In the genomic region with DNA sequence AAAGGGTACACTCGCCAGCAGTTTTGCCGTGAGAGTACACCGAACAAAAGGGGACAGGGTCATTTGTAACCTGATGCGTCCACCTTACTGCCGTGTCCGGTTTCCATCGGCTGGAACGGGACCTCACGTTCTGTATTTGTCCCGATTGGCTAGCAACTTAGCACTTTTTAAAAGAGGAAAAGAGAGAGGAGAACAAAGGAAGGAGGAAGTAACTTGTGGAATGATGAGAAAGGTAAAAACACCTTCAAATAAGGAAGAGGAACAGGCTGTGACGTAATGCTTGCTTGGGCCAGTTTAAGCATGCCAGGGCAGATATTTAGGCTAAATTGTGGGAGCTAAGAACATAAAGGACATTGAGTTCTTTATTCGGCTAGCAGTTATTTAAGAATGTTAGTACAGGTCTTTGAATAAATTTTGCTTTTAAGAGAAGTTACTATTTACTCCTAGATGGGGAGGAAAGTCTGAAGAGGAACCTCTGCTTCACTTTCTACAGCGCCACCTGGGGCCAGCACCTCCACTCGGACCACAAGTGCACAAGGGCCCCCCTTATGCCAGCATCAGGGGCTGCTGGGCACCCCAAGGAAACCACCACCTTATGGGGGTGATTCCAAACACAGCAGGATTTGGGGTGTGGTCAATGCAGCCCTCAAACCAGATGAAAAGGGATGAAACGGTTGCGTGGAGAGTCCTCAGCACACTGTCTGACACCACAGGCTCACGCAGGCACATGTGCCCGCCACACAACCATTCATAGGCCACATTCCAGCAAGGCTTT, we compare ENCODE assay signal across 1 cellular context.
TF ChIP-seq lines count a peak whose summit lies in the region.

No MANE protein-coding gene starts in this region.

TF ChIP-seq in WTC11, 78 proteins besides CTCF, POLR2A, EP300 and RAD21 (continued from another document):
- TF ChIP-seq, protein P1, sequence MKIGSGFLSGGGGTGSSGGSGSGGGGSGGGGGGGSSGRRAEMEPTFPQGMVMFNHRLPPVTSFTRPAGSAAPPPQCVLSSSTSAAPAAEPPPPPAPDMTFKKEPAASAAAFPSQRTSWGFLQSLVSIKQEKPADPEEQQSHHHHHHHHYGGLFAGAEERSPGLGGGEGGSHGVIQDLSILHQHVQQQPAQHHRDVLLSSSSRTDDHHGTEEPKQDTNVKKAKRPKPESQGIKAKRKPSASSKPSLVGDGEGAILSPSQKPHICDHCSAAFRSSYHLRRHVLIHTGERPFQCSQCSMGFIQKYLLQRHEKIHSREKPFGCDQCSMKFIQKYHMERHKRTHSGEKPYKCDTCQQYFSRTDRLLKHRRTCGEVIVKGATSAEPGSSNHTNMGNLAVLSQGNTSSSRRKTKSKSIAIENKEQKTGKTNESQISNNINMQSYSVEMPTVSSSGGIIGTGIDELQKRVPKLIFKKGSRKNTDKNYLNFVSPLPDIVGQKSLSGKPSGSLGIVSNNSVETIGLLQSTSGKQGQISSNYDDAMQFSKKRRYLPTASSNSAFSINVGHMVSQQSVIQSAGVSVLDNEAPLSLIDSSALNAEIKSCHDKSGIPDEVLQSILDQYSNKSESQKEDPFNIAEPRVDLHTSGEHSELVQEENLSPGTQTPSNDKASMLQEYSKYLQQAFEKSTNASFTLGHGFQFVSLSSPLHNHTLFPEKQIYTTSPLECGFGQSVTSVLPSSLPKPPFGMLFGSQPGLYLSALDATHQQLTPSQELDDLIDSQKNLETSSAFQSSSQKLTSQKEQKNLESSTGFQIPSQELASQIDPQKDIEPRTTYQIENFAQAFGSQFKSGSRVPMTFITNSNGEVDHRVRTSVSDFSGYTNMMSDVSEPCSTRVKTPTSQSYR (CRISPR knock-in tag; IDR thresholded peaks at IDR 0.05): no peak
